In genomic region chr3:17307482-17307881, GRCh38 we compare ENCODE assay signal across 20 cellular contexts.
DNase-seq lines count a peak whose midpoint lies in the region; ATAC-seq and TF ChIP-seq lines count a peak whose summit lies in the region.
"Had no signal": no experiment of that assay in that cellular context is flagged by ENCODE, and none has a peak within 500 bp of the region (broad histone marks: within the 10 kb centered on the region; RNA-seq: fewer than 3 reads in every experiment).

No MANE protein-coding gene starts in this region.

- H3K79me2 ChIP-seq in HCT116 (ENCODE audit: insufficient read depth, low read length) = no peaks in the 10 kb centered on the region

- peak; percentile 56 for TF ChIP-seq CTCF in C4-2B (conservative IDR thresholded peaks at IDR 0.05)
- TF ChIP-seq CTCF in HCT116 (IDR thresholded peaks at IDR 0.05 in 2 of 3, conservative IDR thresholded peaks at IDR 0.05 in 1 of 3; ENCODE audit: borderline replicate concordance in 1 of 3, insufficient read depth in 1 of 3, low read depth in 2 of 3, low read length in 2 of 3) = peak; percentile 4 to 31 (median 22); a peak in 3 of 6 replicates
- no peak for TF ChIP-seq CTCF in GM20000 (IDR thresholded peaks at IDR 0.05; ENCODE audit: extremely low read depth, missing control alignments)

- H2AFZ ChIP-seq in HCT116 (ENCODE audit: low read depth, low read length, poor library complexity, severe bottlenecking) = no peak overlapping the region

- RAD21 ChIA-PET in HCT116 (lab: Charles Lee; ENCODE audit: low non-redundant PET in 1 of 2, low total read pairs in 2 of 2, uncharacterized antibody in 2 of 2, unreplicated experiment in 2 of 2) = interaction anchor here in 1 of 2 experiments (0.7 kb wide), 1 partner anchor 479 kb away, joined by 3 read pairs; no protein-coding TSS in a partner anchor

- no peaks in the 10 kb centered on the region for H3K9me2 ChIP-seq in HCT116 (ENCODE audit: insufficient read depth)

- WGBS in right cardiac atrium = 90% methylated on average over 1 of the region's 1 CpG

- DNase-seq in HCT116 (ENCODE audit: low read depth, low spot score) (no peak), OCI-M1 (lab: John Stamatoyannopoulos, UW) (peak; percentile 36), fibroblast of peridontal ligament (ENCODE audit: extremely low read depth) (peak; percentile 11), GM20000 (ENCODE audit: low spot score) (no peak), right cardiac atrium (no peak), middle frontal gyrus (ENCODE audit: extremely low spot score, low spot score) (no peak)
- no peak for DNase-seq in NK-92 treated with Interleukin-12 subunit alpha and Interleukin-12 subunit beta, amount 100 ng/mL, for 24 hours (lab: John Stamatoyannopoulos, UW)
- DNase-seq: activated CD8-positive, alpha-beta memory T cell treated with anti-CD3 and anti-CD28 coated beads, Interleukin-2, amount 50 U/mL, for 4 hours; cortex of kidney; head of caudate nucleus; midbrain; NCI-H1092; Peyer's patch; stimulated activated CD4-positive, alpha-beta T cell treated with anti-CD3 and anti-CD28 coated beads, Interleukin-4, amount 100 ng/mL, for 1 hour; stimulated activated CD8-positive, alpha-beta memory T cell treated with anti-CD3 and anti-CD28 coated beads, Interleukin-4, amount 100 ng/mL, for 48 hours; testis had no signal

- peak; percentile 43 for TF ChIP-seq RAD21 in HCT116 (IDR thresholded peaks at IDR 0.05; ENCODE audit: low read depth)

- no peaks in the 10 kb centered on the region for H4K20me1 ChIP-seq in HCT116 (ENCODE audit: insufficient read depth)
- H4K20me1 ChIP-seq: BLaER1 had no signal

- POLR2A ChIA-PET in HCT116 (lab: Charles Lee) = no interaction called here

- intact Hi-C loops in HCT116 (cut with micrococcal nuclease) (loop anchor here (1.0 to 2.0 kb wide), 2 partner anchors 105 to 534 kb away; no protein-coding TSS in a partner anchor), right cardiac atrium (cut with DNase I) (no loop called here)

- H3K36me3 ChIP-seq in HCT116 (ENCODE audit: control insufficient read depth in 1 of 2, insufficient read depth in 2 of 2, low read length in 2 of 2) = no peaks in the 10 kb centered on the region
- H3K36me3 ChIP-seq: Peyer's patch had no signal

- H3K4me1 ChIP-seq in HCT116 (ENCODE audit: control insufficient read depth in 1 of 2, insufficient read depth in 2 of 2, low read length in 2 of 2) (no peaks in the 10 kb centered on the region), right cardiac atrium (ENCODE audit: control insufficient read depth, insufficient read depth, low read length) (peaks cover 1% of the 10 kb centered on the region)
- H3K4me1 ChIP-seq: BLaER1, Peyer's patch, testis had no signal

- H3K4me2 ChIP-seq in HCT116 (ENCODE audit: low read length) = no peak overlapping the region
- H3K4me2 ChIP-seq: BLaER1 had no signal

- ATAC-seq in HCT116 = no peak
- ATAC-seq in right cardiac atrium = no peak
- ATAC-seq: activated CD4-positive, CD25-positive, alpha-beta regulatory T cell treated with anti-CD3 and anti-CD28 coated beads, Interleukin-2, amount 50 U/mL, for 24 hours had no signal

- H3K9ac ChIP-seq in HCT116 (ENCODE audit: low read length) = no peak overlapping the region
- H3K9ac ChIP-seq: BLaER1 had no signal

- H3K27ac ChIP-seq in C4-2B = no peak overlapping the region
- no peak overlapping the region for H3K27ac ChIP-seq in HCT116 (ENCODE audit: low read depth, low read length)
- H3K27ac ChIP-seq in right cardiac atrium (ENCODE audit: low read length) = no peak overlapping the region
- H3K27ac ChIP-seq: BLaER1, neutrophil, Peyer's patch, testis had no signal

- BruUV-seq in HCT116 (replicated peaks; lab: Mats Ljungman, UMichigan) = no TSS peak

- H3K9me3 ChIP-seq in HCT116 (ENCODE audit: control insufficient read depth in 1 of 2, insufficient read depth in 1 of 2, low read depth in 1 of 2, low read length in 2 of 2) (no peaks in the 10 kb centered on the region), right cardiac atrium (ENCODE audit: control insufficient read depth, low read length) (no peaks in the 10 kb centered on the region)
- H3K9me3 ChIP-seq: BLaER1, neutrophil, Peyer's patch, testis had no signal

- H3K27me3 ChIP-seq in HCT116 (ENCODE audit: insufficient read depth, low read length) (no peaks in the 10 kb centered on the region), right cardiac atrium (ENCODE audit: control insufficient read depth, insufficient read depth) (no peaks in the 10 kb centered on the region)
- H3K27me3 ChIP-seq: BLaER1, neutrophil, Peyer's patch, testis had no signal

- H3K4me3 ChIP-seq in HCT116 (replicated peaks in 1 of 2; ENCODE audit: low read depth in 1 of 2, low read length in 2 of 2) (no peak overlapping the region), right cardiac atrium (ENCODE audit: low read length) (no peak overlapping the region)
- H3K4me3 ChIP-seq: BLaER1, Peyer's patch, testis had no signal

- no peak for TF ChIP-seq POLR2A in HCT116 (IDR thresholded peaks at IDR 0.05; ENCODE audit: borderline replicate concordance, extremely low read depth, insufficient read depth, insufficient read length)

- CTCF ChIA-PET in HCT116 (lab: Charles Lee) = interaction anchor here (1.0 to 1.5 kb wide), 2 partner anchors 29 to 106 kb away, joined by 4 to 6 read pairs; no protein-coding TSS in a partner anchor

TF ChIP-seq in HCT116, 20 proteins besides CTCF, POLR2A, EP300 and RAD21:
- TF ChIP-seq, protein P1, sequence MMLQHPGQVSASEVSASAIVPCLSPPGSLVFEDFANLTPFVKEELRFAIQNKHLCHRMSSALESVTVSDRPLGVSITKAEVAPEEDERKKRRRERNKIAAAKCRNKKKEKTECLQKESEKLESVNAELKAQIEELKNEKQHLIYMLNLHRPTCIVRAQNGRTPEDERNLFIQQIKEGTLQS (IDR thresholded peaks at IDR 0.05) = no peak
- TF ChIP-seq SP1 (IDR thresholded peaks at IDR 0.05; ENCODE audit: low read depth) (no peak), FOSL1 (IDR thresholded peaks at IDR 0.05; ENCODE audit: low read depth) (no peak), ZFX (IDR thresholded peaks at IDR 0.05) (no peak), YY1 (IDR thresholded peaks at IDR 0.05; ENCODE audit: extremely low read depth, insufficient replicate concordance, low read depth, low read length) (no peak), JUND (IDR thresholded peaks at IDR 0.05) (no peak), SIN3A (IDR thresholded peaks at IDR 0.05; ENCODE audit: low read depth) (no peak), POLR2AphosphoS5 (IDR thresholded peaks at IDR 0.05; ENCODE audit: low read depth, low read length) (no peak), ZNF274 (IDR thresholded peaks at IDR 0.05; ENCODE audit: low read depth, low read length) (no peak), SRF (IDR thresholded peaks at IDR 0.05; ENCODE audit: low read depth) (no peak), CBX3 (IDR thresholded peaks at IDR 0.05; ENCODE audit: low read depth) (no peak), EZH2 (IDR thresholded peaks at IDR 0.05) (no peak), CEBPB (IDR thresholded peaks at IDR 0.05; ENCODE audit: low read depth) (no peak)
- TF ChIP-seq, protein P2, sequence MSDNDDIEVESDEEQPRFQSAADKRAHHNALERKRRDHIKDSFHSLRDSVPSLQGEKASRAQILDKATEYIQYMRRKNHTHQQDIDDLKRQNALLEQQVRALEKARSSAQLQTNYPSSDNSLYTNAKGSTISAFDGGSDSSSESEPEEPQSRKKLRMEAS (IDR thresholded peaks at IDR 0.05) = no peak

Comparison
In these comparisons a context has a peak if more than half of its experiments do, and no peak if none do; other contexts are left out.
1. DNase-seq: peak in OCI-M1 (single experiment) and fibroblast of peridontal ligament (single experiment); none in HCT116 (single experiment), GM20000 (single experiment), right cardiac atrium (0 of 3), NK-92 treated with Interleukin-12 subunit alpha and Interleukin-12 subunit beta, amount 100 ng/mL, for 24 hours (single experiment) and middle frontal gyrus (single experiment).